Comparison of ENCODE assay signal across 8 cellular contexts in the genomic region with DNA sequence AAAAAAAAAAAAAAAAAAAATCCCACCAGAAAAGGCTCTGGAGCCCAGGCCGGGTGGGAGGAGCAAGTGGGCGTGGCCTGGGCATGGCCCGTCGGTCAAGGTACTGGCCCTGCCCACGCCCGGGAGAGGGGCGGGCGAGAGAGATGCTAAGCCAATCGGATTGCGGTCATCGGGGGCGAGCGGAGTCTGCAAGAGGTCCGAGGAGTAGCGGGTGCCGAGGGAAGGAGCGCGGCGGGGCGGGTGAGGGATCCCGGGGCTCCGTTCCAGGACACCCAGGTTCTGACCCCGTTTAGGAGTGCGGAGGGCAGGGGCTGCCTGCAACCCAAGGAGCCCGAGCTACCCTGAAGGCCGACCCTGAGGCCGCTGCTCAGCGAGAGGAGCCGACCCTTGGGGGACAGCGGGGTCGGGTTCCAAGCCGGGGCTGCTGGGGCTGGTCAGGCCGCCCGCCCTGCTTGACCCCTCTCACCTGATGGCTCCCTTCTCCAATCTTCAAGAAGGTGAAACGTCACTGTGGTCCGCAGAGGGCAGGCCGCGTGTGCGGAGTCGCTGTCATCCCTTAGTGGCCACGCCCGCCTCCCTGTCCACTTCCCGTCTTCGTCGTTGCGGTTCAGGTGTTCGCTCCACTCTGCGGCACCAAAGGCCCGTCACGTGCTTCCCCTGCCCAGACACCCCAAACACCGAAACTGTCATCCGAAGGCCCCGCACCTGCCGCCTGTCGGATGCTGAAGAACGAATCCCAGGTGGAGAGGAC. TPM values are rescaled to one million over a fixed set of nuclear protein-coding genes. Genes with fewer than 3 reads are reported as not detected.
DNase-seq lines count a peak whose midpoint lies in the region; ATAC-seq and TF ChIP-seq lines count a peak whose summit lies in the region.

No MANE protein-coding gene starts in this region.

- no peaks in the 10 kb centered on the region for H3K9me3 ChIP-seq in spleen

- ATAC-seq in WTC11, result peak; percentile 96
- peak; percentile 90 for ATAC-seq in central memory CD8-positive, alpha-beta T cell (replicated peaks; ENCODE audit: extremely low read depth, poor library complexity, severe bottlenecking)

- H3K36me3 ChIP-seq in spleen, result peaks cover 0 to 7% (median 0%) of the 10 kb centered on the region in 6 donors

- no peaks in the 10 kb centered on the region for H3K36me3 Mint-ChIP-seq in WTC11
- H3K36me3 Mint-ChIP-seq in central memory CD8-positive, alpha-beta T cell (ENCODE audit: insufficient read depth), result peaks cover 5% of the 10 kb centered on the region

- no peak overlapping the region for H3K27ac Mint-ChIP-seq in WTC11
- peak overlapping the region; percentile 80 for H3K27ac Mint-ChIP-seq in central memory CD8-positive, alpha-beta T cell (ENCODE audit: low read depth)

- CTCF ChIA-PET in WTC11 (lab: Charles Lee), result interaction anchor here (0.5 to 1.7 kb wide), 6 partner anchors 11 to 621 kb away, joined by 3 to 10 read pairs (median 4); a partner anchor contains a TSS

- TF ChIP-seq POLR2A in spleen (IDR thresholded peaks at IDR 0.05), result no peak

- TF ChIP-seq CTCF in WTC11 (IDR thresholded peaks at IDR 0.05) (no peak), spleen (IDR thresholded peaks at IDR 0.05 in 8 of 11, conservative IDR thresholded peaks at IDR 0.05 in 3 of 11) (peak in 1 of 11 experiments; percentile 23)

- POLR2A ChIA-PET in WTC11 (lab: Charles Lee), result interaction anchor here (0.7 kb wide), 1 partner anchor 13 kb away, joined by 6 read pairs; no protein-coding TSS in a partner anchor

- intact Hi-C loops in spleen (cut with DNase I; ENCODE audit: low total_unique reads), result no loop called here

- peak; percentile 96 for DNase-seq in GM03348 (ENCODE audit: low spot score)
- DNase-seq in WTC11 (ENCODE audit: low spot score), result peak; percentile 96
- peak; percentile 48 to 57 for DNase-seq in central memory CD8-positive, alpha-beta T cell (ENCODE audit: low spot score in 2 of 2)
- DNase-seq in iris pigment epithelial cell (ENCODE audit: low read depth), result peak; percentile 87
- DNase-seq in spleen, result peak; percentile 95
- DNase-seq in mesenteric fat pad (ENCODE audit: low spot score), result no peak
- DNase-seq in NCI-H2081 treated with DMSO at 0.1 percent for 48 hours (lab: John Stamatoyannopoulos, UW), result no peak

- peaks cover 0 to 27% (median 12%) of the 10 kb centered on the region in 6 donors for H3K4me1 ChIP-seq in spleen

- peak overlapping the region; percentile 49 to 84 (median 66) for H3K4me3 ChIP-seq in spleen

- H3K27me3 Mint-ChIP-seq in WTC11 (ENCODE audit: low read depth), result peaks cover 30% of the 10 kb centered on the region
- H3K27me3 Mint-ChIP-seq in central memory CD8-positive, alpha-beta T cell, result no peaks in the 10 kb centered on the region

- WGBS in spleen, 5 donors, result 0 to 7% (median 2%) methylated on average over 37 to 56 of the region's 56 CpGs

- H3K27me3 ChIP-seq in spleen (replicated peaks in 1 of 7), result peaks cover 0 to 4% (median 0%) of the 10 kb centered on the region in 7 donors

- H3K4me3 Mint-ChIP-seq in WTC11, result peak overlapping the region; percentile 81
- H3K4me3 Mint-ChIP-seq in central memory CD8-positive, alpha-beta T cell, result peak overlapping the region; percentile 80

- H3K9me3 Mint-ChIP-seq in WTC11, result peaks cover 4% of the 10 kb centered on the region; the same call in 1 of the 2 replicates
- H3K9me3 Mint-ChIP-seq in central memory CD8-positive, alpha-beta T cell, result no peaks in the 10 kb centered on the region

- no peak for TF ChIP-seq EP300 in Ishikawa (IDR thresholded peaks at IDR 0.05; ENCODE audit: borderline replicate concordance)

- TF ChIP-seq RAD21 in Ishikawa (IDR thresholded peaks at IDR 0.05; ENCODE audit: low read depth), result no peak

- peaks cover 6% of the 10 kb centered on the region for H3K4me1 Mint-ChIP-seq in WTC11
- peaks cover 5% of the 10 kb centered on the region for H3K4me1 Mint-ChIP-seq in central memory CD8-positive, alpha-beta T cell

- H3K27ac ChIP-seq in spleen, result peak overlapping the region; percentile 44 to 91 (median 65)

TF ChIP-seq in Ishikawa, 13 proteins besides CTCF, POLR2A, EP300 and RAD21 (continues in another document):
- no peak for TF ChIP-seq NFIC (IDR thresholded peaks at IDR 0.05)
- TF ChIP-seq, protein P1, sequence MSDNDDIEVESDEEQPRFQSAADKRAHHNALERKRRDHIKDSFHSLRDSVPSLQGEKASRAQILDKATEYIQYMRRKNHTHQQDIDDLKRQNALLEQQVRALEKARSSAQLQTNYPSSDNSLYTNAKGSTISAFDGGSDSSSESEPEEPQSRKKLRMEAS (IDR thresholded peaks at IDR 0.05), result peak; percentile 79
- no peak for TF ChIP-seq CREB1 (IDR thresholded peaks at IDR 0.05; ENCODE audit: low read depth)
- no peak for TF ChIP-seq TAF1 (IDR thresholded peaks at IDR 0.05; ENCODE audit: low read depth)
- TF ChIP-seq, protein P2, sequence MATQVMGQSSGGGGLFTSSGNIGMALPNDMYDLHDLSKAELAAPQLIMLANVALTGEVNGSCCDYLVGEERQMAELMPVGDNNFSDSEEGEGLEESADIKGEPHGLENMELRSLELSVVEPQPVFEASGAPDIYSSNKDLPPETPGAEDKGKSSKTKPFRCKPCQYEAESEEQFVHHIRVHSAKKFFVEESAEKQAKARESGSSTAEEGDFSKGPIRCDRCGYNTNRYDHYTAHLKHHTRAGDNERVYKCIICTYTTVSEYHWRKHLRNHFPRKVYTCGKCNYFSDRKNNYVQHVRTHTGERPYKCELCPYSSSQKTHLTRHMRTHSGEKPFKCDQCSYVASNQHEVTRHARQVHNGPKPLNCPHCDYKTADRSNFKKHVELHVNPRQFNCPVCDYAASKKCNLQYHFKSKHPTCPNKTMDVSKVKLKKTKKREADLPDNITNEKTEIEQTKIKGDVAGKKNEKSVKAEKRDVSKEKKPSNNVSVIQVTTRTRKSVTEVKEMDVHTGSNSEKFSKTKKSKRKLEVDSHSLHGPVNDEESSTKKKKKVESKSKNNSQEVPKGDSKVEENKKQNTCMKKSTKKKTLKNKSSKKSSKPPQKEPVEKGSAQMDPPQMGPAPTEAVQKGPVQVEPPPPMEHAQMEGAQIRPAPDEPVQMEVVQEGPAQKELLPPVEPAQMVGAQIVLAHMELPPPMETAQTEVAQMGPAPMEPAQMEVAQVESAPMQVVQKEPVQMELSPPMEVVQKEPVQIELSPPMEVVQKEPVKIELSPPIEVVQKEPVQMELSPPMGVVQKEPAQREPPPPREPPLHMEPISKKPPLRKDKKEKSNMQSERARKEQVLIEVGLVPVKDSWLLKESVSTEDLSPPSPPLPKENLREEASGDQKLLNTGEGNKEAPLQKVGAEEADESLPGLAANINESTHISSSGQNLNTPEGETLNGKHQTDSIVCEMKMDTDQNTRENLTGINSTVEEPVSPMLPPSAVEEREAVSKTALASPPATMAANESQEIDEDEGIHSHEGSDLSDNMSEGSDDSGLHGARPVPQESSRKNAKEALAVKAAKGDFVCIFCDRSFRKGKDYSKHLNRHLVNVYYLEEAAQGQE (IDR thresholded peaks at IDR 0.05; ENCODE audit: low read depth), result no peak
- no peak for TF ChIP-seq EGR1 (IDR thresholded peaks at IDR 0.05)
- TF ChIP-seq ZBTB7A (IDR thresholded peaks at IDR 0.05; ENCODE audit: low read depth), result no peak
- TF ChIP-seq TCF12 (IDR thresholded peaks at IDR 0.05; ENCODE audit: low read depth), result no peak
- no peak for TF ChIP-seq TEAD4 (IDR thresholded peaks at IDR 0.05)
- no peak for TF ChIP-seq YY1 (IDR thresholded peaks at IDR 0.05; ENCODE audit: low read depth)

TF ChIP-seq in WTC11, 78 proteins besides CTCF, POLR2A, EP300 and RAD21 (continues in another document):
- TF ChIP-seq, protein P3, sequence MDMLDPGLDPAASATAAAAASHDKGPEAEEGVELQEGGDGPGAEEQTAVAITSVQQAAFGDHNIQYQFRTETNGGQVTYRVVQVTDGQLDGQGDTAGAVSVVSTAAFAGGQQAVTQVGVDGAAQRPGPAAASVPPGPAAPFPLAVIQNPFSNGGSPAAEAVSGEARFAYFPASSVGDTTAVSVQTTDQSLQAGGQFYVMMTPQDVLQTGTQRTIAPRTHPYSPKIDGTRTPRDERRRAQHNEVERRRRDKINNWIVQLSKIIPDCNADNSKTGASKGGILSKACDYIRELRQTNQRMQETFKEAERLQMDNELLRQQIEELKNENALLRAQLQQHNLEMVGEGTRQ (CRISPR knock-in tag; IDR thresholded peaks at IDR 0.05), result peak; percentile 84
- peak; percentile 44; the same call in 1 of the 2 replicates for TF ChIP-seq ZNF416 (CRISPR knock-in tag; IDR thresholded peaks at IDR 0.05)
- peak; percentile 76 for TF ChIP-seq FOXK1 (CRISPR knock-in tag; IDR thresholded peaks at IDR 0.05)
- TF ChIP-seq SMAD4 (CRISPR knock-in tag; IDR thresholded peaks at IDR 0.05), result no peak
- peak; percentile 57; the same call in 1 of the 2 replicates for TF ChIP-seq RELA (CRISPR knock-in tag; IDR thresholded peaks at IDR 0.05; ENCODE audit: borderline replicate concordance)
- TF ChIP-seq, protein P4, sequence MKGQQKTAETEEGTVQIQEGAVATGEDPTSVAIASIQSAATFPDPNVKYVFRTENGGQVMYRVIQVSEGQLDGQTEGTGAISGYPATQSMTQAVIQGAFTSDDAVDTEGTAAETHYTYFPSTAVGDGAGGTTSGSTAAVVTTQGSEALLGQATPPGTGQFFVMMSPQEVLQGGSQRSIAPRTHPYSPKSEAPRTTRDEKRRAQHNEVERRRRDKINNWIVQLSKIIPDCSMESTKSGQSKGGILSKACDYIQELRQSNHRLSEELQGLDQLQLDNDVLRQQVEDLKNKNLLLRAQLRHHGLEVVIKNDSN (CRISPR knock-in tag; IDR thresholded peaks at IDR 0.05), result peak; percentile 82
- no peak for TF ChIP-seq ZNF219 (CRISPR knock-in tag; IDR thresholded peaks at IDR 0.05; ENCODE audit: borderline replicate concordance)
- 0 out of 2 replicates have a peak, but pooled peaks have one; percentile 27 for TF ChIP-seq ZNF263 (CRISPR knock-in tag; IDR thresholded peaks at IDR 0.05; ENCODE audit: low read depth)
- TF ChIP-seq, protein P1 (CRISPR knock-in tag; IDR thresholded peaks at IDR 0.05), result peak; percentile 87
- TF ChIP-seq PRRX2 (CRISPR knock-in tag; IDR thresholded peaks at IDR 0.05), result no peak

RNA-seq across cellular contexts. Expression of a gene that starts 11.1 kb away (rescaled TPM):
- total RNA-seq in WTC11 (2021) (36.8 to 38.3 TPM (median 38.0 TPM) in 3 replicates), spleen (10 to 100 TPM; 19.3 to 34.8 (median 25.0) TPM), mesenteric fat pad (14.8 TPM)
- polyA plus RNA-seq in spleen, result 10 to 100 TPM; 12.4 to 20.2 (median 12.6) TPM

RNA-seq across cellular contexts. Expression of a gene that starts 38.6 kb away (rescaled TPM):
- total RNA-seq in WTC11 (2021) (26.5 to 35.3 TPM (median 28.7 TPM) in 3 replicates), spleen (10 to 100 TPM in 4 of 7 donors, 1 to 10 TPM in 3; 8.0 to 32.3 (median 16.1) TPM), mesenteric fat pad (10.8 TPM)
- polyA plus RNA-seq in spleen, result 10 to 100 TPM in 2 of 3 donors, 1 to 10 TPM in 1; 9.5 to 35.1 (median 10.5) TPM

Comparison
In these comparisons a context has a peak if more than half of its experiments do, and no peak if none do; other contexts are left out.
1. DNase-seq: peak in GM03348 (single experiment), WTC11 (single experiment), central memory CD8-positive, alpha-beta T cell (2 of 2), iris pigment epithelial cell (single experiment) and spleen (single experiment); none in mesenteric fat pad (single experiment) and NCI-H2081 treated with DMSO at 0.1 percent for 48 hours (single experiment).